ENCODE assay signal across 10 cellular contexts in genomic region chr11:74018331-74019005, GRCh38. TPM values are rescaled to one million over a fixed set of nuclear protein-coding genes. Genes with fewer than 3 reads are reported as not detected.
A peak's percentile ranks its signal among the peaks of the same experiment; 100 is the strongest.
DNase-seq lines count a peak whose midpoint lies in the region; ATAC-seq and TF ChIP-seq lines count a peak whose summit lies in the region.
"Had no signal": no experiment of that assay in that cellular context is flagged by ENCODE, and none has a peak within 500 bp of the region (broad histone marks: within the 10 kb centered on the region; RNA-seq: fewer than 3 reads in every experiment).

No MANE protein-coding gene starts in this region.

- peak overlapping the region; percentile 65 for H2BK15ac ChIP-seq in mesenchymal stem cell (ENCODE audit: low read depth, poor library complexity, severe bottlenecking)

- H3K79me1 ChIP-seq in mesenchymal stem cell (replicated peaks; ENCODE audit: low read length, poor library complexity, severe bottlenecking), result peaks cover 8% of the 10 kb centered on the region

- no peak overlapping the region for H3K4me2 ChIP-seq in mesenchymal stem cell (ENCODE audit: low read length, poor library complexity, severe bottlenecking)

- 71% methylated on average over 9 of the region's 9 CpGs for WGBS in mesenchymal stem cell

- no peak for DNase-seq in activated CD8-positive, alpha-beta memory T cell treated with anti-CD3 and anti-CD28 coated beads, Interleukin-2, amount 10 ng/mL, durations not matched to agents 7 days and 5 days
- no peak for DNase-seq in activated CD8-positive, alpha-beta memory T cell treated with anti-CD3 and anti-CD28 coated beads for 24 hours
- DNase-seq in choroid plexus epithelial cell (ENCODE audit: low read depth) (peak; percentile 96), mesenchymal stem cell (peak; percentile 96), ureter (ENCODE audit: low spot score) (peak; percentile 96)
- DNase-seq in activated naive CD8-positive, alpha-beta T cell treated with anti-CD3 and anti-CD28 coated beads, Interleukin-2, amount 50 U/mL, for 24 hours, result no peak
- no peak for DNase-seq in CD4-positive, alpha-beta T cell
- DNase-seq: ACHN; stimulated activated CD4-positive, alpha-beta T cell treated with anti-CD3 and anti-CD28 coated beads, Interleukin-2, amount 100 ng/mL, for 24 hours had no signal

- POLR2A ChIA-PET in CD4-positive, alpha-beta T cell (lab: Charles Lee), result interaction anchor here (0.9 to 11.8 kb wide), 6 partner anchors 8 to 47 kb away, joined by 3 to 106 read pairs (median 4); partner anchors contain the start of gene UCP2

- peak overlapping the region; percentile 90 for H2BK120ac ChIP-seq in mesenchymal stem cell (ENCODE audit: low read depth, low read length)

- H4K91ac ChIP-seq in mesenchymal stem cell (ENCODE audit: low read length), result peak overlapping the region; percentile 88

- H3K23ac ChIP-seq in mesenchymal stem cell (ENCODE audit: low read length in 2 of 2), result peak overlapping the region in 1 of 2 experiments; percentile 46

- peaks cover 20 to 53% of the 10 kb centered on the region in 2 experiments for H3K36me3 ChIP-seq in mesenchymal stem cell (ENCODE audit: control insufficient read depth in 1 of 2, insufficient read depth in 2 of 2, low read depth in 1 of 2, low read length in 2 of 2)

- H3K4me1 ChIP-seq in mesenchymal stem cell (ENCODE audit: control insufficient read depth, insufficient read depth, low read depth, low read length), result peaks cover 10% of the 10 kb centered on the region

- no peaks in the 10 kb centered on the region for H3K27me3 ChIP-seq in mesenchymal stem cell (ENCODE audit: control insufficient read depth in 1 of 2, insufficient read depth in 1 of 2, low read length in 2 of 2)
- H3K27me3 ChIP-seq in CD4-positive, alpha-beta T cell (ENCODE audit: control insufficient read depth, insufficient read depth, low read length), result no peaks in the 10 kb centered on the region

- H2BK12ac ChIP-seq in mesenchymal stem cell (ENCODE audit: low read length in 2 of 2), result peak overlapping the region; percentile 75 to 92

- H3K9ac ChIP-seq in mesenchymal stem cell (ENCODE audit: low read length), result peak overlapping the region; percentile 79

- intact Hi-C loops in CD4-positive, alpha-beta T cell (cut with DNase I, micrococcal nuclease), result no loop called here

- H3K27me3 Mint-ChIP-seq in activated CD8-positive, alpha-beta memory T cell treated with anti-CD3 and anti-CD28 coated beads, Interleukin-2, amount 10 ng/mL, durations not matched to agents 7 days and 5 days, result no peaks in the 10 kb centered on the region
- no peaks in the 10 kb centered on the region for H3K27me3 Mint-ChIP-seq in activated naive CD8-positive, alpha-beta T cell treated with anti-CD3 and anti-CD28 coated beads, Interleukin-2, amount 50 U/mL, for 24 hours
- no peaks in the 10 kb centered on the region for H3K27me3 Mint-ChIP-seq in CD4-positive, alpha-beta T cell

- peak overlapping the region; percentile 92 for H4K8ac ChIP-seq in mesenchymal stem cell (ENCODE audit: low read length)

- no peak overlapping the region for H3K27ac ChIP-seq in mesenchymal stem cell (ENCODE audit: low read length, poor library complexity, severe bottlenecking)
- no peak overlapping the region for H3K27ac ChIP-seq in CD4-positive, alpha-beta T cell (ENCODE audit: low read depth, low read length)

- H3K4ac ChIP-seq in mesenchymal stem cell (ENCODE audit: low read depth in 1 of 2, low read length in 2 of 2), result peak overlapping the region; percentile 94

- TF ChIP-seq CTCF in choroid plexus epithelial cell (conservative IDR thresholded peaks at IDR 0.05; ENCODE audit: low read depth, low read length), result no peak
- no peak for TF ChIP-seq CTCF in CD4-positive, alpha-beta T cell (IDR thresholded peaks at IDR 0.05)

- H3K4me1 Mint-ChIP-seq in activated CD8-positive, alpha-beta memory T cell treated with anti-CD3 and anti-CD28 coated beads, Interleukin-2, amount 10 ng/mL, durations not matched to agents 7 days and 5 days, result peaks cover 36% of the 10 kb centered on the region
- H3K4me1 Mint-ChIP-seq in activated naive CD8-positive, alpha-beta T cell treated with anti-CD3 and anti-CD28 coated beads, Interleukin-2, amount 50 U/mL, for 24 hours, result peaks cover 41% of the 10 kb centered on the region
- peaks cover 45% of the 10 kb centered on the region for H3K4me1 Mint-ChIP-seq in CD4-positive, alpha-beta T cell (ENCODE audit: low read depth)

- ATAC-seq in activated CD8-positive, alpha-beta memory T cell treated with anti-CD3 and anti-CD28 coated beads, Interleukin-2, amount 10 ng/mL, durations not matched to agents 7 days and 5 days, result no peak
- no peak for ATAC-seq in activated naive CD8-positive, alpha-beta T cell treated with anti-CD3 and anti-CD28 coated beads, Interleukin-2, amount 50 U/mL, for 24 hours
- ATAC-seq in CD4-positive, alpha-beta T cell (ENCODE audit: poor library complexity), result no peak
- no peak for ATAC-seq in GM18867 (IDR thresholded peaks at IDR 0.05; ENCODE audit: unreplicated experiment)

- peak overlapping the region; percentile 7 for H3K27ac Mint-ChIP-seq in activated CD8-positive, alpha-beta memory T cell treated with anti-CD3 and anti-CD28 coated beads, Interleukin-2, amount 10 ng/mL, durations not matched to agents 7 days and 5 days
- no peak overlapping the region for H3K27ac Mint-ChIP-seq in activated naive CD8-positive, alpha-beta T cell treated with anti-CD3 and anti-CD28 coated beads, Interleukin-2, amount 50 U/mL, for 24 hours
- H3K27ac Mint-ChIP-seq in CD4-positive, alpha-beta T cell, result no peak overlapping the region

- H3K4me3 ChIP-seq in choroid plexus epithelial cell (ENCODE audit: low read depth, low read length) (no peak overlapping the region), mesenchymal stem cell (ENCODE audit: insufficient read depth in 1 of 2, low read depth in 1 of 2, low read length in 2 of 2) (no peak overlapping the region)

- no peak overlapping the region for H2BK5ac ChIP-seq in mesenchymal stem cell (ENCODE audit: low read depth, low read length, poor library complexity, severe bottlenecking)

- H3K9me3 ChIP-seq in mesenchymal stem cell (ENCODE audit: control insufficient read depth, low read length), result no peaks in the 10 kb centered on the region
- no peaks in the 10 kb centered on the region for H3K9me3 ChIP-seq in CD4-positive, alpha-beta T cell (ENCODE audit: control insufficient read depth, low read length)

- H3K4me3 Mint-ChIP-seq in activated CD8-positive, alpha-beta memory T cell treated with anti-CD3 and anti-CD28 coated beads, Interleukin-2, amount 10 ng/mL, durations not matched to agents 7 days and 5 days, result no peak overlapping the region
- no peak overlapping the region for H3K4me3 Mint-ChIP-seq in activated naive CD8-positive, alpha-beta T cell treated with anti-CD3 and anti-CD28 coated beads, Interleukin-2, amount 50 U/mL, for 24 hours
- no peak overlapping the region for H3K4me3 Mint-ChIP-seq in CD4-positive, alpha-beta T cell

- CTCF ChIA-PET in activated CD8-positive, alpha-beta memory T cell treated with anti-CD3 and anti-CD28 coated beads, Interleukin-2, amount 10 ng/mL, durations not matched to agents 7 days and 5 days (lab: Charles Lee), result interaction anchor here (0.9 to 1.4 kb wide), 4 partner anchors 13 to 54 kb away, joined by 3 read pairs; no protein-coding TSS in a partner anchor
- CTCF ChIA-PET in CD4-positive, alpha-beta T cell (lab: Charles Lee), result interaction anchor here (1.2 kb wide), 1 partner anchor 13 kb away, joined by 4 read pairs; no protein-coding TSS in a partner anchor

- no peaks in the 10 kb centered on the region for H3K9me3 Mint-ChIP-seq in activated CD8-positive, alpha-beta memory T cell treated with anti-CD3 and anti-CD28 coated beads, Interleukin-2, amount 10 ng/mL, durations not matched to agents 7 days and 5 days (ENCODE audit: low read depth)
- H3K9me3 Mint-ChIP-seq in activated naive CD8-positive, alpha-beta T cell treated with anti-CD3 and anti-CD28 coated beads, Interleukin-2, amount 50 U/mL, for 24 hours, result no peaks in the 10 kb centered on the region
- no peaks in the 10 kb centered on the region for H3K9me3 Mint-ChIP-seq in CD4-positive, alpha-beta T cell

- peaks cover 22% of the 10 kb centered on the region for H3K36me3 Mint-ChIP-seq in activated CD8-positive, alpha-beta memory T cell treated with anti-CD3 and anti-CD28 coated beads, Interleukin-2, amount 10 ng/mL, durations not matched to agents 7 days and 5 days
- peaks cover 29% of the 10 kb centered on the region for H3K36me3 Mint-ChIP-seq in activated naive CD8-positive, alpha-beta T cell treated with anti-CD3 and anti-CD28 coated beads, Interleukin-2, amount 50 U/mL, for 24 hours (ENCODE audit: low read depth)
- peaks cover 22% of the 10 kb centered on the region for H3K36me3 Mint-ChIP-seq in CD4-positive, alpha-beta T cell (ENCODE audit: low read depth)

- H3K18ac ChIP-seq in mesenchymal stem cell (ENCODE audit: low read depth in 1 of 2, low read length in 2 of 2), result peak overlapping the region; percentile 75 to 91

- H3K14ac ChIP-seq in mesenchymal stem cell (ENCODE audit: low read length in 2 of 2), result peak overlapping the region in 1 of 2 experiments; percentile 96

- H2AFZ ChIP-seq in mesenchymal stem cell (ENCODE audit: low read depth, low read length), result peak overlapping the region; percentile 33

- H2AK5ac ChIP-seq in mesenchymal stem cell (ENCODE audit: low read length, severe bottlenecking), result no peak overlapping the region

RNA-seq across cellular contexts. Expression of gene UCP3, which starts 9.6 kb away (rescaled TPM):
- total RNA-seq in activated CD8-positive, alpha-beta memory T cell treated with anti-CD3 and anti-CD28 coated beads, Interleukin-2, amount 10 ng/mL, durations not matched to agents 7 days and 5 days, result 1 to 10 TPM; 3.3 to 5.2 TPM
- 0.23 TPM for polyA plus RNA-seq in mesenchymal stem cell (2013, experiment 1 of 2)
- polyA plus RNA-seq in mesenchymal stem cell (2013, experiment 2 of 2), result 0.33 TPM
- total RNA-seq in ureter, result 1.9 TPM
- 1 to 10 TPM; 3.0 to 3.7 TPM for total RNA-seq in CD4-positive, alpha-beta T cell

RNA-seq across cellular contexts. Expression of gene UCP2, which starts 35.8 kb away (rescaled TPM):
- total RNA-seq in activated CD8-positive, alpha-beta memory T cell treated with anti-CD3 and anti-CD28 coated beads, Interleukin-2, amount 10 ng/mL, durations not matched to agents 7 days and 5 days, result 100 to 1,000 TPM; 199 to 288 TPM
- 19.7 TPM for polyA plus RNA-seq in mesenchymal stem cell (2013, experiment 1 of 2)
- 20.0 TPM for polyA plus RNA-seq in mesenchymal stem cell (2013, experiment 2 of 2)
- 269 TPM for total RNA-seq in ureter
- 100 to 1,000 TPM; 467 to 468 TPM for total RNA-seq in CD4-positive, alpha-beta T cell

Comparison
In these comparisons a context has a peak if more than half of its experiments do, and no peak if none do; other contexts are left out.
1. DNase-seq: peak in choroid plexus epithelial cell (single experiment), mesenchymal stem cell (single experiment) and ureter (single experiment); none in activated CD8-positive, alpha-beta memory T cell treated with anti-CD3 and anti-CD28 coated beads, Interleukin-2, amount 10 ng/mL, durations not matched to agents 7 days and 5 days (single experiment), activated CD8-positive, alpha-beta memory T cell treated with anti-CD3 and anti-CD28 coated beads for 24 hours (single experiment), activated naive CD8-positive, alpha-beta T cell treated with anti-CD3 and anti-CD28 coated beads, Interleukin-2, amount 50 U/mL, for 24 hours (single experiment) and CD4-positive, alpha-beta T cell (0 of 10).